ENCODE assay signal across 1 cellular context in genomic region chr16:4602330-4602729, GRCh38.
A peak's percentile ranks its signal among the peaks of the same experiment; 100 is the strongest.
TF ChIP-seq lines count a peak whose summit lies in the region.

No MANE protein-coding gene starts in this region.

TF ChIP-seq in HEK293, 187 proteins besides CTCF, POLR2A, EP300 and RAD21 (continued from another document):
- TF ChIP-seq, protein P1, sequence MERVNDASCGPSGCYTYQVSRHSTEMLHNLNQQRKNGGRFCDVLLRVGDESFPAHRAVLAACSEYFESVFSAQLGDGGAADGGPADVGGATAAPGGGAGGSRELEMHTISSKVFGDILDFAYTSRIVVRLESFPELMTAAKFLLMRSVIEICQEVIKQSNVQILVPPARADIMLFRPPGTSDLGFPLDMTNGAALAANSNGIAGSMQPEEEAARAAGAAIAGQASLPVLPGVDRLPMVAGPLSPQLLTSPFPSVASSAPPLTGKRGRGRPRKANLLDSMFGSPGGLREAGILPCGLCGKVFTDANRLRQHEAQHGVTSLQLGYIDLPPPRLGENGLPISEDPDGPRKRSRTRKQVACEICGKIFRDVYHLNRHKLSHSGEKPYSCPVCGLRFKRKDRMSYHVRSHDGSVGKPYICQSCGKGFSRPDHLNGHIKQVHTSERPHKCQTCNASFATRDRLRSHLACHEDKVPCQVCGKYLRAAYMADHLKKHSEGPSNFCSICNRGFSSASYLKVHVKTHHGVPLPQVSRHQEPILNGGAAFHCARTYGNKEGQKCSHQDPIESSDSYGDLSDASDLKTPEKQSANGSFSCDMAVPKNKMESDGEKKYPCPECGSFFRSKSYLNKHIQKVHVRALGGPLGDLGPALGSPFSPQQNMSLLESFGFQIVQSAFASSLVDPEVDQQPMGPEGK (tag by site-specific recombination; IDR thresholded peaks at IDR 0.05) = 0 out of 2 replicates have a peak, but pooled peaks have one; percentile 31
- TF ChIP-seq ZFHX2 (tag by site-specific recombination; conservative IDR thresholded peaks at IDR 0.05) (peak; percentile 30; the same call in 1 of the 2 replicates), TSHZ1 (tag by site-specific recombination; IDR thresholded peaks at IDR 0.05; ENCODE audit: borderline replicate concordance) (no peak)
